ENCODE assay signal across 9 cellular contexts in genomic region chr13:45367995-45368394, GRCh38. TPM values are rescaled to one million over a fixed set of nuclear protein-coding genes. Genes with fewer than 3 reads are reported as not detected.
DNase-seq lines count a peak whose midpoint lies in the region; ATAC-seq and TF ChIP-seq lines count a peak whose summit lies in the region.
"Had no signal": no experiment of that assay in that cellular context is flagged by ENCODE, and none has a peak within 500 bp of the region (broad histone marks: within the 10 kb centered on the region; RNA-seq: fewer than 3 reads in every experiment).

No MANE protein-coding gene starts in this region.

- peak overlapping the region in 6 of 11 experiments; percentile 9 to 57 (median 40); a peak in 9 of 22 replicates for H3K27ac ChIP-seq in BLaER1 treated with 17β-estradiol and CSF1 and Interleukin-3, amounts not matched to agents 10 nM and 100 nM
- H3K27ac ChIP-seq in SJCRH30, result no peak overlapping the region

- H3K4me1 ChIP-seq in BLaER1 treated with 17β-estradiol and CSF1 and Interleukin-3, amounts not matched to agents 10 nM and 100 nM, result peaks cover 4 to 30% (median 28%) of the 10 kb centered on the region in 10 experiments
- H3K4me1 ChIP-seq in Caco-2 (no peaks in the 10 kb centered on the region), SJCRH30 (peaks cover 6% of the 10 kb centered on the region)

- H3K9me3 Mint-ChIP-seq in IgD-negative memory B cell, result peaks cover 0 to 9% (median 0%) of the 10 kb centered on the region in 3 donors
- peaks cover 4% of the 10 kb centered on the region for H3K9me3 Mint-ChIP-seq in activated naive CD8-positive, alpha-beta T cell treated with anti-CD3 and anti-CD28 coated beads, Interleukin-2, amount 10 ng/mL, durations not matched to agents 7 days and 5 days
- peaks cover 11% of the 10 kb centered on the region for H3K9me3 Mint-ChIP-seq in Caco-2 (ENCODE audit: unreplicated experiment)

- H3K9me3 ChIP-seq in BLaER1 treated with 17β-estradiol and CSF1 and Interleukin-3, amounts not matched to agents 10 nM and 100 nM (replicated peaks in 1 of 11), result peaks cover 11 to 33% (median 20%) of the 10 kb centered on the region in 11 experiments; a peak in 21 of 22 replicates
- H3K9me3 ChIP-seq in Caco-2 (no peaks in the 10 kb centered on the region), SJCRH30 (replicated peaks) (no peaks in the 10 kb centered on the region)

- H3K27me3 Mint-ChIP-seq in IgD-negative memory B cell, result no peaks in the 10 kb centered on the region
- H3K27me3 Mint-ChIP-seq in activated naive CD8-positive, alpha-beta T cell treated with anti-CD3 and anti-CD28 coated beads, Interleukin-2, amount 10 ng/mL, durations not matched to agents 7 days and 5 days, result no peaks in the 10 kb centered on the region
- no peaks in the 10 kb centered on the region for H3K27me3 Mint-ChIP-seq in Caco-2 (ENCODE audit: insufficient read depth, unreplicated experiment)

- H3K27ac Mint-ChIP-seq in IgD-negative memory B cell, result peak overlapping the region; percentile 35 to 80 (median 59)
- peak overlapping the region; percentile 95 for H3K27ac Mint-ChIP-seq in activated naive CD8-positive, alpha-beta T cell treated with anti-CD3 and anti-CD28 coated beads, Interleukin-2, amount 10 ng/mL, durations not matched to agents 7 days and 5 days
- no peak overlapping the region for H3K27ac Mint-ChIP-seq in Caco-2 (ENCODE audit: unreplicated experiment)

- POLR2A ChIA-PET in activated naive CD8-positive, alpha-beta T cell treated with anti-CD3 and anti-CD28 coated beads, Interleukin-2, amount 10 ng/mL, durations not matched to agents 7 days and 5 days (lab: Charles Lee), result interaction anchor here (0.6 to 1.6 kb wide), 8 partner anchors 11 to 260 kb away, joined by 3 to 22 read pairs (median 4); partner anchors contain the start of gene TPT1
- POLR2A ChIA-PET in Caco-2 (lab: Charles Lee), result no interaction called here

- intact Hi-C loops in Caco-2 (cut with micrococcal nuclease; ENCODE audit: unreplicated experiment), result no loop called here

- H3K4me3 Mint-ChIP-seq in IgD-negative memory B cell (peak overlapping the region in 1 of 4 donors; percentile 75), Caco-2 (ENCODE audit: unreplicated experiment) (no peak overlapping the region)
- peak overlapping the region; percentile 69 for H3K4me3 Mint-ChIP-seq in activated naive CD8-positive, alpha-beta T cell treated with anti-CD3 and anti-CD28 coated beads, Interleukin-2, amount 10 ng/mL, durations not matched to agents 7 days and 5 days
- H3K4me3 Mint-ChIP-seq: nephron had no signal

- H3K27me3 ChIP-seq in BLaER1 treated with 17β-estradiol and CSF1 and Interleukin-3, amounts not matched to agents 10 nM and 100 nM, result no peaks in the 10 kb centered on the region
- no peaks in the 10 kb centered on the region for H3K27me3 ChIP-seq in Caco-2 (replicated peaks; ENCODE audit: control insufficient read depth, insufficient read depth, low read length)
- H3K27me3 ChIP-seq in SJCRH30, result no peaks in the 10 kb centered on the region

- H3K36me3 Mint-ChIP-seq in IgD-negative memory B cell (peaks cover 13% of the 10 kb centered on the region), Caco-2 (ENCODE audit: insufficient read depth, unreplicated experiment) (peaks cover 6% of the 10 kb centered on the region)
- peaks cover 20% of the 10 kb centered on the region for H3K36me3 Mint-ChIP-seq in activated naive CD8-positive, alpha-beta T cell treated with anti-CD3 and anti-CD28 coated beads, Interleukin-2, amount 10 ng/mL, durations not matched to agents 7 days and 5 days

- H3K4me3 ChIP-seq in BLaER1 treated with 17β-estradiol and CSF1 and Interleukin-3, amounts not matched to agents 10 nM and 100 nM, result no peak overlapping the region
- H3K4me3 ChIP-seq in Caco-2 (ENCODE audit: low read depth, low read length) (no peak overlapping the region), SJCRH30 (no peak overlapping the region)

- peaks cover 23 to 33% (median 28%) of the 10 kb centered on the region in 3 donors for H3K4me1 Mint-ChIP-seq in IgD-negative memory B cell
- peaks cover 35% of the 10 kb centered on the region for H3K4me1 Mint-ChIP-seq in activated naive CD8-positive, alpha-beta T cell treated with anti-CD3 and anti-CD28 coated beads, Interleukin-2, amount 10 ng/mL, durations not matched to agents 7 days and 5 days
- H3K4me1 Mint-ChIP-seq in Caco-2 (ENCODE audit: low read depth, unreplicated experiment), result peaks cover 5% of the 10 kb centered on the region

- CTCF ChIA-PET in Caco-2 (lab: Charles Lee), result interaction anchor here (0.6 kb wide), 1 partner anchor 26 kb away, joined by 3 read pairs; no protein-coding TSS in a partner anchor

- no peak for ATAC-seq in activated naive CD8-positive, alpha-beta T cell treated with anti-CD3 and anti-CD28 coated beads, Interleukin-2, amount 10 ng/mL, durations not matched to agents 7 days and 5 days (ENCODE audit: low read depth)
- no peak for ATAC-seq in HG02642 (IDR thresholded peaks at IDR 0.05; ENCODE audit: poor library complexity, unreplicated experiment)

- no peak overlapping the region for H3K9ac ChIP-seq in BLaER1 treated with 17β-estradiol and CSF1 and Interleukin-3, amounts not matched to agents 10 nM and 100 nM

- peaks cover 32 to 56% (median 43%) of the 10 kb centered on the region in 11 experiments for H3K36me3 ChIP-seq in BLaER1 treated with 17β-estradiol and CSF1 and Interleukin-3, amounts not matched to agents 10 nM and 100 nM
- H3K36me3 ChIP-seq in Caco-2 (ENCODE audit: control insufficient read depth, insufficient read depth, low read length) (no peaks in the 10 kb centered on the region), SJCRH30 (no peaks in the 10 kb centered on the region)

- no TSS peak for BruUV-seq in Caco-2 (replicated peaks; lab: Mats Ljungman, UMichigan)

- no peak for TF ChIP-seq CTCF in Caco-2 (IDR thresholded peaks at IDR 0.05; ENCODE audit: insufficient read depth in 1 of 2, low read depth in 1 of 2, low read length in 1 of 2, severe bottlenecking in 1 of 2, unreplicated experiment in 1 of 2)

- peak overlapping the region in 10 of 11 experiments; percentile 12 to 73 (median 46); a peak in 16 of 22 replicates for H3K4me2 ChIP-seq in BLaER1 treated with 17β-estradiol and CSF1 and Interleukin-3, amounts not matched to agents 10 nM and 100 nM

- no peaks in the 10 kb centered on the region for H4K20me1 ChIP-seq in BLaER1 treated with 17β-estradiol and CSF1 and Interleukin-3, amounts not matched to agents 10 nM and 100 nM

- no peak for DNase-seq in activated naive CD8-positive, alpha-beta T cell treated with anti-CD3 and anti-CD28 coated beads, Interleukin-2, amount 10 ng/mL, durations not matched to agents 7 days and 5 days
- DNase-seq in left kidney (ENCODE audit: low read depth, low spot score) (peak; percentile 41), Caco-2 (no peak), cerebellar nuclear complex (lab: John Stamatoyannopoulos, UW) (no peak), SJCRH30 (no peak)

RNA-seq across cellular contexts. Expression of gene TPT1, which starts 27.0 kb away (rescaled TPM):
- 2,561 TPM for polyA plus RNA-seq in IgD-negative memory B cell
- total RNA-seq in activated naive CD8-positive, alpha-beta T cell treated with anti-CD3 and anti-CD28 coated beads, Interleukin-2, amount 10 ng/mL, durations not matched to agents 7 days and 5 days, result 1,000 to 10,000 TPM; 5,393 to 5,681 TPM
- total RNA-seq in Caco-2 (2022), result 3,524 and 3,611 TPM in 2 replicates
- total RNA-seq in SJCRH30 (2014; rRNA removed; shearing (Covaris generic)), result 2,959 and 3,278 TPM in 2 replicates

RNA-seq across cellular contexts. Expression of gene SLC25A30, which starts 50.2 kb away (rescaled TPM):
- 1.9 TPM for polyA plus RNA-seq in IgD-negative memory B cell
- 10 to 100 TPM; 18.6 to 19.6 TPM for total RNA-seq in activated naive CD8-positive, alpha-beta T cell treated with anti-CD3 and anti-CD28 coated beads, Interleukin-2, amount 10 ng/mL, durations not matched to agents 7 days and 5 days
- total RNA-seq in Caco-2 (2022), result 12.2 and 16.5 TPM in 2 replicates
- 8.2 and 8.7 TPM in 2 replicates for total RNA-seq in SJCRH30 (2014; rRNA removed; shearing (Covaris generic))
